Comparison of ENCODE assay signal across 28 cellular contexts in genomic region chr4:43778187-43778915, GRCh38.
DNase-seq lines count a peak whose midpoint lies in the region; ATAC-seq and TF ChIP-seq lines count a peak whose summit lies in the region.
"Had no signal": no experiment of that assay in that cellular context is flagged by ENCODE, and none has a peak within 500 bp of the region (broad histone marks: within the 10 kb centered on the region; RNA-seq: fewer than 3 reads in every experiment).

No MANE protein-coding gene starts in this region.

- H3K4me3 ChIP-seq in lower lobe of right lung, result no peak overlapping the region
- H3K4me3 ChIP-seq: ascending aorta, heart left ventricle, K562, smooth muscle cell, tibial nerve had no signal

- H3K36me3 ChIP-seq in lower lobe of right lung, result no peaks in the 10 kb centered on the region
- H3K36me3 ChIP-seq: ascending aorta, heart left ventricle, tibial nerve had no signal

- no peaks in the 10 kb centered on the region for H3K36me3 Mint-ChIP-seq in naive B cell
- H3K36me3 Mint-ChIP-seq: activated naive CD8-positive, alpha-beta T cell; naive thymus-derived CD4-positive, alpha-beta T cell had no signal

- ATAC-seq in GM18520 (IDR thresholded peaks at IDR 0.05; ENCODE audit: unreplicated experiment) (peak; percentile 70), GM21576 (IDR thresholded peaks at IDR 0.05; ENCODE audit: unreplicated experiment) (peak; percentile 65), HG03175 (IDR thresholded peaks at IDR 0.05; ENCODE audit: unreplicated experiment) (peak; percentile 83), naive B cell (ENCODE audit: low read depth in 2 of 2) (peak; percentile 84 to 92), lower lobe of right lung (no peak), HG03196 (IDR thresholded peaks at IDR 0.05; ENCODE audit: unreplicated experiment) (no peak)
- ATAC-seq: heart left ventricle; K562; left cardiac atrium; naive thymus-derived CD4-positive, alpha-beta T cell; SK-N-SH treated with all-trans-retinoic acid at 6 μM for 48 hours had no signal

- peak overlapping the region in 5 of 6 donors; percentile 2 to 67 (median 19) for H3K27ac Mint-ChIP-seq in naive B cell
- H3K27ac Mint-ChIP-seq: activated naive CD8-positive, alpha-beta T cell; naive thymus-derived CD4-positive, alpha-beta T cell; stimulated activated naive CD8-positive, alpha-beta T cell treated with anti-CD3 and anti-CD28 coated beads, Interleukin-15, Interleukin-2, amounts not matched to agents 100 ng/mL and 50 ng/mL, for 24 hours had no signal

- H3K27me3 Mint-ChIP-seq in naive B cell, result no peaks in the 10 kb centered on the region
- H3K27me3 Mint-ChIP-seq: activated naive CD8-positive, alpha-beta T cell; naive thymus-derived CD4-positive, alpha-beta T cell; stimulated activated naive CD8-positive, alpha-beta T cell treated with anti-CD3 and anti-CD28 coated beads, Interleukin-15, Interleukin-2, amounts not matched to agents 100 ng/mL and 50 ng/mL, for 24 hours had no signal

- intact Hi-C loops in lower lobe of right lung (cut with DNase I), result no loop called here

- no peaks in the 10 kb centered on the region for H3K27me3 ChIP-seq in lower lobe of right lung (ENCODE audit: low read depth)
- H3K27me3 ChIP-seq: ascending aorta, heart left ventricle, tibial nerve had no signal

- no peak overlapping the region for H3K27ac ChIP-seq in lower lobe of right lung
- H3K27ac ChIP-seq: ascending aorta, heart left ventricle, RWPE1, tibial nerve had no signal

- H3K4me3 Mint-ChIP-seq in naive B cell, result peak overlapping the region in 1 of 8 donors; percentile 48
- H3K4me3 Mint-ChIP-seq: activated naive CD8-positive, alpha-beta T cell; naive thymus-derived CD4-positive, alpha-beta T cell; stimulated activated naive CD8-positive, alpha-beta T cell treated with anti-CD3 and anti-CD28 coated beads, Interleukin-15, Interleukin-2, amounts not matched to agents 100 ng/mL and 50 ng/mL, for 24 hours had no signal

- H3K4me1 ChIP-seq in lower lobe of right lung, result no peaks in the 10 kb centered on the region
- H3K4me1 ChIP-seq: ascending aorta, heart left ventricle, tibial nerve had no signal

- no peak for TF ChIP-seq CTCF in lower lobe of right lung (IDR thresholded peaks at IDR 0.05)

- H3K9me3 ChIP-seq in lower lobe of right lung, result no peaks in the 10 kb centered on the region
- H3K9me3 ChIP-seq: ascending aorta, heart left ventricle, tibial nerve had no signal

- DNase-seq in naive B cell (peak; percentile 1), lower lobe of right lung (no peak), Ammon's horn (ENCODE audit: low spot score) (no peak)
- DNase-seq in activated CD4-positive, CD25-positive, alpha-beta regulatory T cell treated with anti-CD3 and anti-CD28 coated beads, Interleukin-2, amount 50 U/mL, for 72 hours, result no peak
- DNase-seq: central memory CD4-positive, alpha-beta T cell; dermis blood vessel endothelial cell; DMS79; HCEC 1CT; heart left ventricle; left cardiac atrium; mesendoderm; MM.1S; naive thymus-derived CD4-positive, alpha-beta T cell; NCI-H146; NCI-H524; retina had no signal

- H3K9me3 Mint-ChIP-seq in naive B cell, result peaks cover 0 to 3% (median 0%) of the 10 kb centered on the region in 7 donors
- H3K9me3 Mint-ChIP-seq: stimulated activated naive CD8-positive, alpha-beta T cell treated with anti-CD3 and anti-CD28 coated beads, Interleukin-15, Interleukin-2, amounts not matched to agents 100 ng/mL and 50 ng/mL, for 24 hours had no signal

- peaks cover 4 to 9% (median 6%) of the 10 kb centered on the region in 3 donors for H3K4me1 Mint-ChIP-seq in naive B cell
- H3K4me1 Mint-ChIP-seq: naive thymus-derived CD4-positive, alpha-beta T cell had no signal

Comparison
In these comparisons a context has a peak if more than half of its experiments do, and no peak if none do; other contexts are left out.
1. ATAC-seq: peak in GM18520 (single experiment), GM21576 (single experiment), HG03175 (single experiment) and naive B cell (2 of 2); none in lower lobe of right lung (0 of 2) and HG03196 (single experiment).